In genomic region chr17:73955616-73956015, GRCh38 we compare ENCODE assay signal across 21 cellular contexts.
DNase-seq lines count a peak whose midpoint lies in the region; ATAC-seq and TF ChIP-seq lines count a peak whose summit lies in the region.
"Had no signal": no experiment of that assay in that cellular context is flagged by ENCODE, and none has a peak within 500 bp of the region (broad histone marks: within the 10 kb centered on the region; RNA-seq: fewer than 3 reads in every experiment).

No MANE protein-coding gene starts in this region.

- no peaks in the 10 kb centered on the region for H3K36me3 ChIP-seq in transverse colon
- H3K36me3 ChIP-seq in upper lobe of left lung, result no peaks in the 10 kb centered on the region
- H3K36me3 ChIP-seq: BE2C; BLaER1 treated with 17β-estradiol and CSF1 and Interleukin-3, amounts not matched to agents 10 nM and 100 nM; HAP-1 had no signal

- H3K4me1 ChIP-seq in transverse colon, result peaks cover 0 to 31% (median 20%) of the 10 kb centered on the region in 4 donors
- H3K4me1 ChIP-seq in upper lobe of left lung, result peaks cover 5 to 14% (median 13%) of the 10 kb centered on the region in 4 donors
- H3K4me1 ChIP-seq: HAP-1 had no signal

- TF ChIP-seq POLR2A in transverse colon (IDR thresholded peaks at IDR 0.05), result no peak
- TF ChIP-seq POLR2A in upper lobe of left lung (IDR thresholded peaks at IDR 0.05), result no peak

- H3K4me3 ChIP-seq in coronary artery, result no peak overlapping the region
- H3K4me3 ChIP-seq in transverse colon, result no peak overlapping the region
- H3K4me3 ChIP-seq in upper lobe of left lung, result no peak overlapping the region
- H3K4me3 ChIP-seq: BLaER1 treated with 17β-estradiol and CSF1 and Interleukin-3, amounts not matched to agents 10 nM and 100 nM; GM23338; HAP-1 had no signal

- H3K9me3 Mint-ChIP-seq in CD14-positive monocyte, result peaks cover 0 to 4% (median 0%) of the 10 kb centered on the region in 7 donors

- no peaks in the 10 kb centered on the region for H3K9me3 ChIP-seq in transverse colon
- peaks cover 0 to 2% (median 0%) of the 10 kb centered on the region in 4 donors for H3K9me3 ChIP-seq in upper lobe of left lung
- H3K9me3 ChIP-seq: BE2C, HAP-1 had no signal

- in situ Hi-C loops in transverse colon (cut with MboI; ENCODE audit: low pct_ligation_motif_present in 1 of 4, low pct_unique_long_range_greater_than_20kb in 1 of 4, low sequenced_read_pairs in 3 of 4), result no loop called here

- H3K36me3 Mint-ChIP-seq in CD14-positive monocyte, result peaks cover 0 to 2% of the 10 kb centered on the region in 2 donors

- ATAC-seq in upper lobe of left lung (ENCODE audit: low FRiP score in 2 of 2), result no peak

- H3K27ac ChIP-seq in coronary artery (no peak overlapping the region), transverse colon (peak overlapping the region; percentile 20 to 71 (median 54)), upper lobe of left lung (no peak overlapping the region)
- H3K27ac ChIP-seq: 22Rv1; BLaER1 treated with 17β-estradiol and CSF1 and Interleukin-3, amounts not matched to agents 10 nM and 100 nM had no signal

- H3K27me3 ChIP-seq in transverse colon, result peaks cover 18% of the 10 kb centered on the region
- peaks cover 0 to 18% (median 8%) of the 10 kb centered on the region in 4 donors for H3K27me3 ChIP-seq in upper lobe of left lung
- H3K27me3 ChIP-seq: BE2C; BLaER1 treated with 17β-estradiol and CSF1 and Interleukin-3, amounts not matched to agents 10 nM and 100 nM had no signal

- WGBS in transverse colon (ENCODE audit: low coverage in 1 of 2), 2 donors, result 87% methylated on average over 5 of the region's 5 CpGs; no CpG with 5 or more reads in 1 of the 2 donors
- 69% methylated on average over 4 to 5 of the region's 5 CpGs for WGBS in upper lobe of left lung, 2 donors

- intact Hi-C loops in CD14-positive monocyte (cut with micrococcal nuclease) (loop anchor here in 1 of 2 donors (5.0 to 10.0 kb wide), 2 partner anchors 321 to 528 kb away; no protein-coding TSS in a partner anchor), transverse colon (cut with DNase I; ENCODE audit: low total_unique reads) (no loop called here)

- peaks cover 6 to 18% (median 17%) of the 10 kb centered on the region in 3 donors for H3K27me3 Mint-ChIP-seq in CD14-positive monocyte (ENCODE audit: low read depth in 3 of 3)

- H3K4me3 Mint-ChIP-seq in CD14-positive monocyte, result no peak overlapping the region
- H3K4me3 Mint-ChIP-seq: CD4-positive, alpha-beta memory T cell; GM23338; HFFc6 had no signal

- peaks cover 15% of the 10 kb centered on the region for H3K4me1 Mint-ChIP-seq in CD14-positive monocyte

- no peak overlapping the region for H3K27ac Mint-ChIP-seq in CD14-positive monocyte
- H3K27ac Mint-ChIP-seq: CD4-positive, alpha-beta memory T cell; GM23338; HFFc6 had no signal

- peak; percentile 14 for DNase-seq in CD14-positive monocyte (ENCODE audit: low spot score)
- DNase-seq in coronary artery (ENCODE audit: low spot score), result peak; percentile 64
- DNase-seq in mesenteric fat pad (ENCODE audit: low spot score), result peak; percentile 67
- DNase-seq in transverse colon, result no peak
- DNase-seq in NCI-H748 (lab: John Stamatoyannopoulos, UW; ENCODE audit: unreplicated experiment), result no peak
- DNase-seq in NCI-H1930 (lab: John Stamatoyannopoulos, UW), result no peak
- DNase-seq in upper lobe of left lung, result no peak
- no peak for DNase-seq in SKM-1 (lab: John Stamatoyannopoulos, UW; ENCODE audit: unreplicated experiment)
- DNase-seq: AML-193; BE2C; Calu3; CD4-positive, alpha-beta memory T cell; COR-L47; DMS53; DMS79 treated with DMSO at 0.1 percent for 48 hours; GF-D8; HFFc6 had no signal

- no peak for TF ChIP-seq EP300 in transverse colon (IDR thresholded peaks at IDR 0.05; ENCODE audit: low read depth)
- TF ChIP-seq EP300 in upper lobe of left lung (IDR thresholded peaks at IDR 0.05), result no peak

- no peak for TF ChIP-seq CTCF in CD14-positive monocyte (IDR thresholded peaks at IDR 0.05)
- TF ChIP-seq CTCF in coronary artery (IDR thresholded peaks at IDR 0.05), result no peak
- TF ChIP-seq CTCF in transverse colon (IDR thresholded peaks at IDR 0.05), result no peak
- no peak for TF ChIP-seq CTCF in upper lobe of left lung (IDR thresholded peaks at IDR 0.05)

Comparison
In these comparisons a context has a peak if more than half of its experiments do, and no peak if none do; other contexts are left out.
1. DNase-seq: peak in CD14-positive monocyte (single experiment), coronary artery (single experiment) and mesenteric fat pad (single experiment); none in transverse colon (single experiment), NCI-H748 (single experiment), NCI-H1930 (0 of 2), upper lobe of left lung (0 of 2) and SKM-1 (single experiment).
2. H3K27ac ChIP-seq: peak in transverse colon (4 of 4); none in coronary artery (0 of 2) and upper lobe of left lung (0 of 4).